Comparison of ENCODE assay signal across 8 cellular contexts in genomic region chr19:43784981-43785808, GRCh38. TPM values are rescaled to one million over a fixed set of nuclear protein-coding genes. Genes with fewer than 3 reads are reported as not detected.
DNase-seq lines count a peak whose midpoint lies in the region; ATAC-seq and TF ChIP-seq lines count a peak whose summit lies in the region.

No MANE protein-coding gene starts in this region.

- H3K27ac ChIP-seq in uterus: peak overlapping the region; percentile 9 to 33

- TF ChIP-seq POLR2A in erythroblast (IDR thresholded peaks at IDR 0.05; ENCODE audit: low read length): no peak
- TF ChIP-seq POLR2A in uterus (IDR thresholded peaks at IDR 0.05): no peak

- peak; percentile 46 for ATAC-seq in HG03354 (IDR thresholded peaks at IDR 0.05; ENCODE audit: poor library complexity, severe bottlenecking, unreplicated experiment)

- H3K9me3 ChIP-seq in uterus: no peaks in the 10 kb centered on the region

- H3K36me3 ChIP-seq in uterus: no peaks in the 10 kb centered on the region

- DNase-seq in ELR (ENCODE audit: low read depth) (peak; percentile 87), NCI-H774 (lab: John Stamatoyannopoulos, UW) (peak; percentile 52), erythroblast (lab: John Stamatoyannopoulos, UW) (peak; percentile 79 to 88), myocyte (ENCODE audit: low read depth) (peak; percentile 77), uterus (peak in 1 of 2 donors; percentile 32), occipital lobe (lab: John Stamatoyannopoulos, UW) (no peak)
- DNase-seq in activated CD8-positive, alpha-beta memory T cell treated with anti-CD3 and anti-CD28 coated beads for 24 hours: peak; percentile 77

- peak; percentile 79 to 94 (median 88) for TF ChIP-seq CTCF in uterus (IDR thresholded peaks at IDR 0.05)

- no peaks in the 10 kb centered on the region for H3K4me1 ChIP-seq in uterus

- intact Hi-C loops in uterus (cut with DNase I; ENCODE audit: low total_unique reads): loop anchor here (5.0 kb wide), 1 partner anchor 38 kb away; no protein-coding TSS in a partner anchor

- H3K27me3 ChIP-seq in uterus: no peaks in the 10 kb centered on the region

- no peak overlapping the region for H3K4me3 ChIP-seq in uterus

RNA-seq across cellular contexts. Expression of gene KCNN4, which starts 4.4 kb away (rescaled TPM):
- 0.27 and 1.6 TPM in 2 replicates for total RNA-seq in myocyte
- 3.8 TPM for polyA plus RNA-seq in myocyte (2012)
- 1 to 10 TPM in 3 of 4 donors, under 1 TPM in 1; 0.77 to 9.2 (median 5.6) TPM for total RNA-seq in uterus
- total RNA-seq in occipital lobe: 0.16 TPM

RNA-seq across cellular contexts. Expression of gene LYPD5, which starts 17.1 kb away (rescaled TPM):
- 0.11 TPM in 1 of 2 replicates, not detected in the other for total RNA-seq in myocyte
- polyA plus RNA-seq in myocyte (2012): 0.08 TPM
- 1 to 10 TPM in 2 of 4 donors, under 1 TPM in 2; 0.51 to 1.9 (median 0.88) TPM for total RNA-seq in uterus
- total RNA-seq in occipital lobe: 1.6 TPM

RNA-seq across cellular contexts. Expression of gene SMG9, which starts 30.4 kb away (rescaled TPM):
- 16.0 and 19.3 TPM in 2 replicates for total RNA-seq in myocyte
- 53.4 TPM for polyA plus RNA-seq in myocyte (2012)
- 10 to 100 TPM; 14.9 to 44.9 (median 27.2) TPM for total RNA-seq in uterus
- 6.4 TPM for total RNA-seq in occipital lobe

RNA-seq across cellular contexts. Expression of gene ZNF283, which starts 41.9 kb away (rescaled TPM):
- 14.4 and 27.3 TPM in 2 replicates for total RNA-seq in myocyte
- polyA plus RNA-seq in myocyte (2012): 5.6 TPM
- 10 to 100 TPM in 3 of 4 donors, 1 to 10 TPM in 1; 1.8 to 52.6 (median 14.1) TPM for total RNA-seq in uterus
- 44.8 TPM for total RNA-seq in occipital lobe
